ENCODE assay signal across 1 cellular context in genomic region chr5:141848771-141849370, GRCh38.
TF ChIP-seq lines count a peak whose summit lies in the region.

No MANE protein-coding gene starts in this region.

TF ChIP-seq in GM12878, 131 proteins besides CTCF, POLR2A, EP300 and RAD21 (continued from another document):
- no peak for TF ChIP-seq RFX5 (IDR thresholded peaks at IDR 0.05; ENCODE audit: low read depth, low read length)
- no peak for TF ChIP-seq TAF1 (IDR thresholded peaks at IDR 0.05; ENCODE audit: borderline replicate concordance, low read depth, low read length)
- TF ChIP-seq BHLHE40 (IDR thresholded peaks at IDR 0.05; ENCODE audit: borderline replicate concordance in 1 of 2, low read depth in 2 of 2, low read length in 1 of 2): no peak
- TF ChIP-seq SUZ12 (IDR thresholded peaks at IDR 0.05; ENCODE audit: unreplicated experiment): no peak
- TF ChIP-seq SIX5 (IDR thresholded peaks at IDR 0.05; ENCODE audit: low read depth, low read length, severe bottlenecking): no peak
- no peak for TF ChIP-seq STAT1 (conservative IDR thresholded peaks at IDR 0.05)
- no peak for TF ChIP-seq SMAD5 (IDR thresholded peaks at IDR 0.05; ENCODE audit: low read depth)
